Comparison of ENCODE assay signal across 33 cellular contexts in genomic region chr17:81905424-81905875, GRCh38. TPM values are rescaled to one million over a fixed set of nuclear protein-coding genes. Genes with fewer than 3 reads are reported as not detected.
"Had no signal": no experiment of that assay in that cellular context is flagged by ENCODE, and none has a peak within 500 bp of the region (broad histone marks: within the 10 kb centered on the region; RNA-seq: fewer than 3 reads in every experiment).

No MANE protein-coding gene starts in this region.

- DNase-seq: activated CD4-positive, alpha-beta memory T cell treated with anti-CD3 and anti-CD28 coated beads for 36 hours; activated CD4-positive, alpha-beta T cell treated with anti-CD3 and anti-CD28 coated beads for 36 hours; activated CD4-positive, alpha-beta T cell treated with anti-CD3 and anti-CD28 coated beads, Interleukin-2, amount 10 ng/mL, durations not matched to agents 24 days and 14 days; activated CD4-positive, CD25-positive, alpha-beta regulatory T cell; activated CD4-positive, CD25-positive, alpha-beta regulatory T cell treated with anti-CD3 and anti-CD28 coated beads, Interleukin-2, amount 50 U/mL, for 72 hours; activated CD8-positive, alpha-beta memory T cell treated with anti-CD3 and anti-CD28 coated beads, Interleukin-2, amount 10 ng/mL, durations not matched to agents 7 days and 5 days; activated CD8-positive, alpha-beta memory T cell treated with anti-CD3 and anti-CD28 coated beads, Interleukin-2, amount 50 U/mL, for 4 hours; activated CD8-positive, alpha-beta T cell treated with anti-CD3 and anti-CD28 coated beads, Interleukin-2, amount 10 ng/mL, durations not matched to agents 7 days and 5 days; activated effector memory CD4-positive, alpha-beta T cell treated with Interleukin-2 at 50 U/mL for 16 hours; activated gamma-delta T cell treated with Interleukin-2 at 50 U/mL for 16 hours; activated naive CD4-positive, alpha-beta T cell treated with anti-CD3 and anti-CD28 coated beads, Interleukin-2, amount 50 U/mL, for 16 hours; activated naive CD4-positive, alpha-beta T cell treated with Interleukin-2 at 50 U/mL for 16 hours; activated T-cell treated with anti-CD3 and anti-CD28 coated beads for 4 hours; activated T-cell treated with anti-CD3 and anti-CD28 coated beads, Interleukin-2, amount 50 U/mL, for 4 hours; amniotic stem cell; anterior cingulate cortex; brain microvascular endothelial cell; dermis blood vessel endothelial cell; effector CD4-positive, alpha-beta T cell; effector memory CD8-positive, alpha-beta T cell; erythroblast; foreskin keratinocyte; gastrocnemius medialis; glutamatergic neuron; T-helper 17 cell had no signal

- H3K4me1 Mint-ChIP-seq: central memory CD8-positive, alpha-beta T cell had no signal

- H3K36me3 ChIP-seq: brain microvascular endothelial cell had no signal

- H3K4me3 Mint-ChIP-seq: activated CD4-positive, alpha-beta memory T cell treated with anti-CD3 and anti-CD28 coated beads for 36 hours; activated CD4-positive, alpha-beta T cell treated with anti-CD3 and anti-CD28 coated beads for 36 hours; activated CD4-positive, alpha-beta T cell treated with anti-CD3 and anti-CD28 coated beads, Interleukin-2, amount 10 ng/mL, durations not matched to agents 24 days and 14 days; activated CD8-positive, alpha-beta memory T cell treated with anti-CD3 and anti-CD28 coated beads, Interleukin-2, amount 10 ng/mL, durations not matched to agents 7 days and 5 days; activated CD8-positive, alpha-beta T cell treated with anti-CD3 and anti-CD28 coated beads, Interleukin-2, amount 10 ng/mL, durations not matched to agents 7 days and 5 days; activated naive CD8-positive, alpha-beta T cell; activated T-cell treated with anti-CD3 and anti-CD28 coated beads, Interleukin-2, amount 50 U/mL, for 4 hours; activated T-helper 17 cell treated with anti-CD3 and anti-CD28 coated beads, Interleukin-2, amount 50 U/mL, for 72 hours; central memory CD8-positive, alpha-beta T cell; effector memory CD8-positive, alpha-beta T cell; T-helper 17 cell had no signal

- H3K27ac ChIP-seq: brain microvascular endothelial cell, coronary artery, esophagus muscularis mucosa, foreskin keratinocyte, gastrocnemius medialis, heart left ventricle had no signal

- H3K4me3 ChIP-seq: coronary artery, esophagus muscularis mucosa, gastrocnemius medialis, heart left ventricle had no signal

- H3K9me3 ChIP-seq: esophagus muscularis mucosa, gastrocnemius medialis, heart left ventricle had no signal

- H3K4me1 ChIP-seq: foreskin keratinocyte had no signal

- H3K9me3 Mint-ChIP-seq: activated CD4-positive, alpha-beta memory T cell treated with anti-CD3 and anti-CD28 coated beads for 36 hours; activated CD4-positive, alpha-beta T cell treated with anti-CD3 and anti-CD28 coated beads, Interleukin-2, amount 10 ng/mL, durations not matched to agents 24 days and 14 days; activated T-cell treated with anti-CD3 and anti-CD28 coated beads, Interleukin-2, amount 50 U/mL, for 4 hours; activated T-helper 17 cell treated with anti-CD3 and anti-CD28 coated beads, Interleukin-2, amount 50 U/mL, for 72 hours; central memory CD8-positive, alpha-beta T cell; effector memory CD8-positive, alpha-beta T cell had no signal

- H3K27me3 ChIP-seq: brain microvascular endothelial cell, gastrocnemius medialis had no signal

- H3K27ac Mint-ChIP-seq: activated CD4-positive, alpha-beta memory T cell treated with anti-CD3 and anti-CD28 coated beads for 36 hours; activated CD4-positive, alpha-beta T cell treated with anti-CD3 and anti-CD28 coated beads for 36 hours; activated CD4-positive, alpha-beta T cell treated with anti-CD3 and anti-CD28 coated beads, Interleukin-2, amount 10 ng/mL, durations not matched to agents 24 days and 14 days; activated CD8-positive, alpha-beta memory T cell treated with anti-CD3 and anti-CD28 coated beads, Interleukin-2, amount 10 ng/mL, durations not matched to agents 7 days and 5 days; activated CD8-positive, alpha-beta T cell treated with anti-CD3 and anti-CD28 coated beads, Interleukin-2, amount 10 ng/mL, durations not matched to agents 7 days and 5 days; activated naive CD8-positive, alpha-beta T cell; activated T-helper 17 cell treated with anti-CD3 and anti-CD28 coated beads, Interleukin-2, amount 50 U/mL, for 72 hours; effector memory CD8-positive, alpha-beta T cell; T-helper 17 cell had no signal

- FAIRE-seq: astrocyte, bronchial epithelial cell had no signal

- ATAC-seq: activated CD4-positive, alpha-beta T cell treated with anti-CD3 and anti-CD28 coated beads for 36 hours; activated CD8-positive, alpha-beta memory T cell treated with anti-CD3 and anti-CD28 coated beads, Interleukin-2, amount 10 ng/mL, durations not matched to agents 7 days and 5 days; activated CD8-positive, alpha-beta T cell treated with anti-CD3 and anti-CD28 coated beads, Interleukin-2, amount 10 ng/mL, durations not matched to agents 7 days and 5 days; activated T-cell treated with anti-CD3 and anti-CD28 coated beads, Interleukin-2, amount 50 U/mL, for 4 hours; activated T-helper 17 cell treated with anti-CD3 and anti-CD28 coated beads, Interleukin-2, amount 50 U/mL, for 72 hours; effector memory CD8-positive, alpha-beta T cell; foreskin keratinocyte; gastrocnemius medialis; heart left ventricle; T-helper 17 cell had no signal

RNA-seq across cellular contexts. Expression of gene NPB, which starts 3.4 kb away (rescaled TPM):
- total RNA-seq: activated CD4-positive, alpha-beta memory T cell treated with anti-CD3 and anti-CD28 coated beads for 36 hours; dermis blood vessel endothelial cell; T-helper 17 cell had no signal
